In genomic region chrX:823073-823472, GRCh38 we compare ENCODE assay signal across 6 cellular contexts.
DNase-seq lines count a peak whose midpoint lies in the region; ATAC-seq, FAIRE-seq and TF ChIP-seq lines count a peak whose summit lies in the region.
"Not testable (repeated sequence)": the region's sequence is repeated elsewhere in the genome, so short reads cannot be mapped to it uniquely, and the experiment has no call there.

No MANE protein-coding gene starts in this region.

- H3K4me1 ChIP-seq in HEK293 (ENCODE audit: control insufficient read depth, insufficient read depth, low read length); K562 (replicated peaks in 1 of 2; ENCODE audit: control insufficient read depth in 2 of 2, insufficient read depth in 2 of 2, low read length in 2 of 2); lung (ENCODE audit: control insufficient read depth in 2 of 2, insufficient read depth in 2 of 2, low read length in 2 of 2): not testable (repeated sequence)

- H3K9me3 ChIP-seq in HEK293 (ENCODE audit: control insufficient read depth, insufficient read depth, low read depth, low read length); K562 (replicated peaks; ENCODE audit: control insufficient read depth, insufficient read depth, low read depth, low read length); lung (ENCODE audit: control insufficient read depth in 2 of 2, insufficient read depth in 1 of 2, low read length in 1 of 2): not testable (repeated sequence)

- H3K4me2 ChIP-seq in K562 (ENCODE audit: insufficient read depth, low read length) = not testable (repeated sequence)

- WGBS in K562 (ENCODE audit: insufficient coverage, low coverage, missing lambda C conversion rate) = 11% methylated on average over 1 of the region's 1 CpG
- 87 to 96% methylated on average over 1 of the region's 1 CpG for WGBS in lung, 2 donors

- CTCF ChIA-PET in HEK293 (lab: Yijun Ruan, JAX); K562 (lab: Yijun Ruan, JAX; ENCODE audit: low intra/inter-chr PET ratio): not testable (repeated sequence)

- TF ChIP-seq RAD21 in K562 (CRISPR knock-in tag; conservative IDR thresholded peaks at IDR 0.05 in 1 of 2, IDR thresholded peaks at IDR 0.05 in 1 of 2) = not testable (repeated sequence)

- H3K27me3 ChIP-seq in K562 (ENCODE audit: control insufficient read depth in 2 of 2, insufficient read depth in 2 of 2, low read length in 2 of 2); lung (ENCODE audit: control insufficient read depth, insufficient read depth): not testable (repeated sequence)

- not testable (repeated sequence) for H3K36me3 Mint-ChIP-seq in activated CD4-positive, alpha-beta T cell treated with anti-CD3 and anti-CD28 coated beads, Interleukin-2, amount 10 ng/mL, durations not matched to agents 24 days and 14 days (ENCODE audit: low read depth); osteocyte (ENCODE audit: unreplicated experiment); type B pancreatic cell

- H3K27ac Mint-ChIP-seq in activated CD4-positive, alpha-beta T cell treated with anti-CD3 and anti-CD28 coated beads, Interleukin-2, amount 10 ng/mL, durations not matched to agents 24 days and 14 days; osteocyte (ENCODE audit: unreplicated experiment); type B pancreatic cell: not testable (repeated sequence)

- not testable (repeated sequence) for H3K4me1 Mint-ChIP-seq in activated CD4-positive, alpha-beta T cell treated with anti-CD3 and anti-CD28 coated beads, Interleukin-2, amount 10 ng/mL, durations not matched to agents 24 days and 14 days
- H3K4me1 Mint-ChIP-seq in osteocyte (ENCODE audit: unreplicated experiment) (peaks cover 27% of the 10 kb centered on the region), type B pancreatic cell (ENCODE audit: unreplicated experiment) (peaks cover 10% of the 10 kb centered on the region)

- TF ChIP-seq POLR2A in K562 (conservative IDR thresholded peaks at IDR 0.05) = not testable (repeated sequence)

- H3K9me3 Mint-ChIP-seq in activated CD4-positive, alpha-beta T cell treated with anti-CD3 and anti-CD28 coated beads, Interleukin-2, amount 10 ng/mL, durations not matched to agents 24 days and 14 days; osteocyte (ENCODE audit: unreplicated experiment); type B pancreatic cell: not testable (repeated sequence)

- not testable (repeated sequence) for H3K4me3 ChIP-seq in HEK293 (ENCODE audit: low read depth, low read length); K562; lung

- H3K4me3 Mint-ChIP-seq in activated CD4-positive, alpha-beta T cell treated with anti-CD3 and anti-CD28 coated beads, Interleukin-2, amount 10 ng/mL, durations not matched to agents 24 days and 14 days; osteocyte (ENCODE audit: unreplicated experiment); type B pancreatic cell: not testable (repeated sequence)

- DNase-seq in activated CD4-positive, alpha-beta T cell treated with anti-CD3 and anti-CD28 coated beads, Interleukin-2, amount 10 ng/mL, durations not matched to agents 24 days and 14 days = peak; percentile 34
- not testable (repeated sequence) for DNase-seq in K562 (ENCODE audit: extremely low read depth in 1 of 4, low spot score in 3 of 4)
- DNase-seq in lung (ENCODE audit: low spot score) (peak; percentile 16), osteocyte (ENCODE audit: extremely low spot score, unreplicated experiment) (peak; percentile 30), type B pancreatic cell (ENCODE audit: extremely low spot score, unreplicated experiment) (peak; percentile 42)

- not testable (repeated sequence) for H3K27ac ChIP-seq in HEK293 (ENCODE audit: extremely low read depth, low read depth, low read length); K562 (ENCODE audit: extremely low read depth, low read depth, low read length); lung (ENCODE audit: low read depth in 1 of 2, low read length in 1 of 2)

- not testable (repeated sequence) for TF ChIP-seq CTCF in HEK293 (tag by site-specific recombination; IDR thresholded peaks at IDR 0.05); K562 (IDR thresholded peaks at IDR 0.05 in 2 of 3, conservative IDR thresholded peaks at IDR 0.05 in 1 of 3; ENCODE audit: insufficient read depth in 2 of 3, low read depth in 1 of 3, low read length in 3 of 3); lung (IDR thresholded peaks at IDR 0.05; ENCODE audit: control extremely low read depth, extremely low read depth); osteocyte (IDR thresholded peaks at IDR 0.05); type B pancreatic cell (conservative IDR thresholded peaks at IDR 0.05)

- H3K27me3 Mint-ChIP-seq in activated CD4-positive, alpha-beta T cell treated with anti-CD3 and anti-CD28 coated beads, Interleukin-2, amount 10 ng/mL, durations not matched to agents 24 days and 14 days; osteocyte (ENCODE audit: unreplicated experiment); type B pancreatic cell: not testable (repeated sequence)

- BruUV-seq in K562 (replicated peaks; lab: Mats Ljungman, UMichigan) = not testable (repeated sequence)

- in situ Hi-C loops in K562 (cut with MboI) = not testable (repeated sequence)

- intact Hi-C loops in activated CD4-positive, alpha-beta T cell treated with anti-CD3 and anti-CD28 coated beads, Interleukin-2, amount 10 ng/mL, durations not matched to agents 24 days and 14 days (cut with micrococcal nuclease); K562 (cut with micrococcal nuclease): not testable (repeated sequence)

- ATAC-seq in K562; lung (ENCODE audit: insufficient read depth, low FRiP score): not testable (repeated sequence)

- H3K9ac ChIP-seq in K562 (ENCODE audit: insufficient read depth in 1 of 2, low read depth in 2 of 2, low read length in 2 of 2) = not testable (repeated sequence)

- POLR2A ChIA-PET in HEK293 (lab: Yijun Ruan, JAX); K562 (lab: Yijun Ruan, JAX): not testable (repeated sequence)

- not testable (repeated sequence) for TF ChIP-seq EP300 in K562 (IDR thresholded peaks at IDR 0.05; ENCODE audit: low read length)

- not testable (repeated sequence) for H3K36me3 ChIP-seq in HEK293 (ENCODE audit: control insufficient read depth in 2 of 2, insufficient read depth in 1 of 2, low read length in 2 of 2); K562 (ENCODE audit: control insufficient read depth, insufficient read depth, low read length); lung (ENCODE audit: control insufficient read depth in 2 of 2, insufficient read depth in 2 of 2, low read length in 2 of 2)

- not testable (repeated sequence) for FAIRE-seq in K562 (lab: Jason Lieb, UNC)

- H2AFZ ChIP-seq in K562 (ENCODE audit: low read depth, low read length) = not testable (repeated sequence)

- H3K9me1 ChIP-seq in K562 (ENCODE audit: control insufficient read depth, insufficient read depth, low read length) = not testable (repeated sequence)

- not testable (repeated sequence) for H3K79me2 ChIP-seq in K562 (ENCODE audit: control insufficient read depth, insufficient read depth, low read length)

- H4K20me1 ChIP-seq in K562 (replicated peaks; ENCODE audit: control insufficient read depth, insufficient read depth, low read length) = not testable (repeated sequence)

TF ChIP-seq in HEK293, 187 proteins besides CTCF, POLR2A, EP300 and RAD21 (continues in another document):
- TF ChIP-seq ZNF146 (tag by site-specific recombination; IDR thresholded peaks at IDR 0.05) = peak; percentile 97

TF ChIP-seq in K562, 482 proteins besides CTCF, POLR2A, EP300 and RAD21:
- TF ChIP-seq RBM25 (IDR thresholded peaks at IDR 0.05; ENCODE audit: low read depth, low read length, severe bottlenecking) = peak; percentile 22
- TF ChIP-seq ZNF146 (CRISPR knock-in tag; IDR thresholded peaks at IDR 0.05; ENCODE audit: unreplicated experiment) = peak; percentile 56
